Comparison of ENCODE assay signal across 11 cellular contexts in genomic region chrX:7120578-7121219, GRCh38. TPM values are rescaled to one million over a fixed set of nuclear protein-coding genes. Genes with fewer than 3 reads are reported as not detected.
DNase-seq lines count a peak whose midpoint lies in the region; ATAC-seq and TF ChIP-seq lines count a peak whose summit lies in the region.
"Had no signal": no experiment of that assay in that cellular context is flagged by ENCODE, and none has a peak within 500 bp of the region (broad histone marks: within the 10 kb centered on the region; RNA-seq: fewer than 3 reads in every experiment).

No MANE protein-coding gene starts in this region.

- peaks cover 35% of the 10 kb centered on the region for H3K36me3 Mint-ChIP-seq in type B pancreatic cell

- peaks cover 39% of the 10 kb centered on the region for H3K4me1 Mint-ChIP-seq in type B pancreatic cell (ENCODE audit: unreplicated experiment)

- H3K27ac ChIP-seq in heart left ventricle (peak overlapping the region in 5 of 12 donors; percentile 5 to 60 (median 14)), spleen (no peak overlapping the region)

- no peak overlapping the region for H3K4me3 ChIP-seq in heart left ventricle
- no peak overlapping the region for H3K4me3 ChIP-seq in spleen

- TF ChIP-seq POLR2A in heart left ventricle (IDR thresholded peaks at IDR 0.05), result no peak
- no peak for TF ChIP-seq POLR2A in spleen (IDR thresholded peaks at IDR 0.05)

- H3K4me1 ChIP-seq in heart left ventricle, result peaks cover 0 to 34% (median 9%) of the 10 kb centered on the region in 12 donors
- peaks cover 0 to 9% (median 1%) of the 10 kb centered on the region in 6 donors for H3K4me1 ChIP-seq in spleen

- peaks cover 10% of the 10 kb centered on the region for H3K9me3 Mint-ChIP-seq in type B pancreatic cell
- H3K9me3 Mint-ChIP-seq: activated T-cell treated with anti-CD3 and anti-CD28 coated beads, Interleukin-2, amount 50 U/mL, for 4 hours had no signal

- H3K27ac Mint-ChIP-seq in type B pancreatic cell, result peak overlapping the region; percentile 93
- H3K27ac Mint-ChIP-seq: B cell had no signal

- no peaks in the 10 kb centered on the region for H3K36me3 ChIP-seq in heart left ventricle
- peaks cover 0 to 17% (median 0%) of the 10 kb centered on the region in 6 donors for H3K36me3 ChIP-seq in spleen

- H3K4me3 Mint-ChIP-seq in type B pancreatic cell, result peak overlapping the region; percentile 66
- H3K4me3 Mint-ChIP-seq: activated T-cell treated with anti-CD3 and anti-CD28 coated beads, Interleukin-2, amount 50 U/mL, for 4 hours; B cell had no signal

- 22 to 36% (median 28%) methylated on average over 2 of the region's 2 CpGs for WGBS in heart left ventricle, 4 donors
- 48 to 79% (median 62%) methylated on average over 2 of the region's 2 CpGs for WGBS in spleen, 5 donors

- H3K9me3 ChIP-seq in heart left ventricle (no peaks in the 10 kb centered on the region), spleen (peaks cover 0 to 10% (median 0%) of the 10 kb centered on the region in 8 donors)

- no peak for DNase-seq in heart left ventricle
- DNase-seq in cardiac septum (ENCODE audit: low spot score), result no peak
- DNase-seq in NCI-H82 treated with DMSO at 0.1 percent for 48 hours (lab: John Stamatoyannopoulos, UW; ENCODE audit: unreplicated experiment), result peak; percentile 40
- DNase-seq in fibroblast of peridontal ligament (ENCODE audit: extremely low read depth), result peak; percentile 43
- DNase-seq in type B pancreatic cell (ENCODE audit: extremely low spot score, unreplicated experiment), result no peak
- DNase-seq in spleen, result no peak
- DNase-seq in medulla oblongata (ENCODE audit: extremely low spot score), result no peak
- DNase-seq: activated T-cell treated with anti-CD3 and anti-CD28 coated beads, Interleukin-2, amount 50 U/mL, for 4 hours; head of caudate nucleus had no signal

- TF ChIP-seq CTCF in heart left ventricle (IDR thresholded peaks at IDR 0.05) (no peak), type B pancreatic cell (conservative IDR thresholded peaks at IDR 0.05) (no peak), spleen (IDR thresholded peaks at IDR 0.05 in 8 of 11, conservative IDR thresholded peaks at IDR 0.05 in 3 of 11) (no peak)

- no peaks in the 10 kb centered on the region for H3K27me3 ChIP-seq in heart left ventricle
- H3K27me3 ChIP-seq in spleen (replicated peaks in 1 of 7), result no peaks in the 10 kb centered on the region

- peak in 3 of 4 donors; percentile 27 to 59 (median 49) for ATAC-seq in heart left ventricle
- ATAC-seq in GM21423 (IDR thresholded peaks at IDR 0.05; ENCODE audit: unreplicated experiment), result no peak
- ATAC-seq: activated T-cell treated with anti-CD3 and anti-CD28 coated beads, Interleukin-2, amount 50 U/mL, for 4 hours had no signal

- intact Hi-C loops in heart left ventricle (cut with DNase I) (no loop called here), cardiac septum (cut with DNase I) (no loop called here), spleen (cut with DNase I; ENCODE audit: low total_unique reads) (no loop called here)

- H3K27me3 Mint-ChIP-seq in type B pancreatic cell, result no peaks in the 10 kb centered on the region
- H3K27me3 Mint-ChIP-seq: B cell had no signal

RNA-seq across cellular contexts. Expression of gene STS, which starts 26.8 kb away (rescaled TPM):
- 1 to 10 TPM; 4.9 to 8.6 (median 6.4) TPM for total RNA-seq in heart left ventricle
- polyA plus RNA-seq in heart left ventricle, result 1 to 10 TPM; 1.2 to 4.2 TPM
- 8.2 TPM for total RNA-seq in cardiac septum
- 18.3 and 42.1 TPM in 2 replicates for total RNA-seq in type B pancreatic cell (ENCODE audit: low replicate concordance)
- 10 to 100 TPM in 2 of 7 donors, 1 to 10 TPM in 5; 5.3 to 11.9 (median 8.1) TPM for total RNA-seq in spleen
- 1 to 10 TPM; 1.3 to 1.8 (median 1.6) TPM for polyA plus RNA-seq in spleen

RNA-seq across cellular contexts. Expression of gene PUDP, which starts 27.3 kb away (rescaled TPM):
- 10 to 100 TPM; 17.4 to 36.4 (median 26.3) TPM for total RNA-seq in heart left ventricle
- 10 to 100 TPM; 11.2 to 22.8 TPM for polyA plus RNA-seq in heart left ventricle
- 33.2 TPM for total RNA-seq in cardiac septum
- 63.6 and 75.9 TPM in 2 replicates for total RNA-seq in type B pancreatic cell (ENCODE audit: low replicate concordance)
- 10 to 100 TPM; 19.6 to 27.2 (median 22.0) TPM for total RNA-seq in spleen
- polyA plus RNA-seq in spleen, result 10 to 100 TPM in 1 of 3 donors, 1 to 10 TPM in 2; 9.2 to 11.9 (median 9.4) TPM

Comparison
In these comparisons a context has a peak if more than half of its experiments do, and no peak if none do; other contexts are left out.
1. DNase-seq: peak in NCI-H82 treated with DMSO at 0.1 percent for 48 hours (single experiment) and fibroblast of peridontal ligament (single experiment); none in heart left ventricle (0 of 5), cardiac septum (single experiment), type B pancreatic cell (single experiment), spleen (single experiment) and medulla oblongata (single experiment).